ENCODE assay signal across 8 cellular contexts in genomic region chr5:154189256-154189818, GRCh38. TPM values are rescaled to one million over a fixed set of nuclear protein-coding genes. Genes with fewer than 3 reads are reported as not detected.
DNase-seq lines count a peak whose midpoint lies in the region; ATAC-seq and TF ChIP-seq lines count a peak whose summit lies in the region.

No MANE protein-coding gene starts in this region.

- peaks cover 7% of the 10 kb centered on the region for H3K36me3 Mint-ChIP-seq in MCF 10A (ENCODE audit: insufficient read depth, unreplicated experiment)

- ATAC-seq in Right ventricle myocardium superior (ENCODE audit: poor library complexity) (peak; percentile 40), Right ventricle myocardium inferior (no peak), HG03439 (IDR thresholded peaks at IDR 0.05; ENCODE audit: unreplicated experiment) (peak; percentile 14), lower lobe of right lung (peak; percentile 30 to 55)

- H3K9me3 ChIP-seq in lower lobe of right lung (no peaks in the 10 kb centered on the region), transverse colon (no peaks in the 10 kb centered on the region)

- peak overlapping the region; percentile 81 for H3K4me3 Mint-ChIP-seq in MCF 10A (ENCODE audit: unreplicated experiment)

- CTCF ChIA-PET in MCF 10A (lab: Yijun Ruan, JAX): interaction anchor here (0.6 to 14.2 kb wide), 29 partner anchors 9 to 421 kb away, joined by 3 to 355 read pairs (median 3); no protein-coding TSS in a partner anchor

- in situ Hi-C loops in transverse colon (cut with MboI; ENCODE audit: low pct_ligation_motif_present in 1 of 4, low pct_unique_long_range_greater_than_20kb in 1 of 4, low sequenced_read_pairs in 3 of 4): loop anchor here (5.0 to 25.0 kb wide), 5 partner anchors 105 to 223 kb away; no protein-coding TSS in a partner anchor

- H3K27me3 Mint-ChIP-seq in MCF 10A (ENCODE audit: insufficient read depth, unreplicated experiment): no peaks in the 10 kb centered on the region

- no peak for TF ChIP-seq CTCF in MCF 10A (IDR thresholded peaks at IDR 0.05; ENCODE audit: unreplicated experiment)
- TF ChIP-seq CTCF in lower lobe of right lung (IDR thresholded peaks at IDR 0.05): no peak
- TF ChIP-seq CTCF in transverse colon (IDR thresholded peaks at IDR 0.05): no peak

- no peak for TF ChIP-seq EP300 in transverse colon (IDR thresholded peaks at IDR 0.05; ENCODE audit: low read depth)

- H3K27me3 ChIP-seq in lower lobe of right lung (ENCODE audit: low read depth) (no peaks in the 10 kb centered on the region), transverse colon (no peaks in the 10 kb centered on the region)

- H3K27ac ChIP-seq in lower lobe of right lung (peak overlapping the region; percentile 83), transverse colon (peak overlapping the region; percentile 85 to 96 (median 90))

- DNase-seq in Right ventricle myocardium superior (peak; percentile 51), Right ventricle myocardium inferior (ENCODE audit: missing footprints) (no peak), MCF 10A (ENCODE audit: unreplicated experiment) (no peak), lower lobe of right lung (peak; percentile 59), transverse colon (peak; percentile 29), HUDEP-2 (lab: John Stamatoyannopoulos, UW; ENCODE audit: unreplicated experiment in 76 of 76) (no peak), 8988T (no peak)

- peak overlapping the region; percentile 100 for H3K4me3 ChIP-seq in lower lobe of right lung
- H3K4me3 ChIP-seq in transverse colon: peak overlapping the region; percentile 59 to 82 (median 72)

- no peaks in the 10 kb centered on the region for H3K9me3 Mint-ChIP-seq in MCF 10A (ENCODE audit: unreplicated experiment)

- POLR2A ChIA-PET in MCF 10A (lab: Yijun Ruan, JAX): interaction anchor here (0.7 to 4.5 kb wide), 17 partner anchors 9 to 274 kb away, joined by 3 to 31 read pairs (median 8); partner anchors contain the start of genes FAM114A2 and MFAP3

- no TSS peak for BruUV-seq in MCF 10A (replicated peaks; lab: Mats Ljungman, UMichigan)

- 5 to 10% methylated on average over 16 to 24 of the region's 25 CpGs for WGBS in transverse colon (ENCODE audit: low coverage in 1 of 2), 2 donors

- H3K36me3 ChIP-seq in lower lobe of right lung (no peaks in the 10 kb centered on the region), transverse colon (no peaks in the 10 kb centered on the region)

- no peak for TF ChIP-seq POLR2A in transverse colon (IDR thresholded peaks at IDR 0.05)

- peak overlapping the region; percentile 15 for H3K27ac Mint-ChIP-seq in MCF 10A (ENCODE audit: low read depth, unreplicated experiment)

- intact Hi-C loops in Right ventricle myocardium superior (cut with DNase I) (loop anchor here (10.0 kb wide), 1 partner anchor 215 kb away; no protein-coding TSS in a partner anchor), Right ventricle myocardium inferior (cut with DNase I) (no loop called here), MCF 10A (cut with micrococcal nuclease) (no loop called here), lower lobe of right lung (cut with DNase I) (no loop called here), transverse colon (cut with DNase I; ENCODE audit: low total_unique reads) (no loop called here)

- peaks cover 38% of the 10 kb centered on the region for H3K4me1 Mint-ChIP-seq in MCF 10A (ENCODE audit: insufficient read depth, unreplicated experiment)

- H3K4me1 ChIP-seq in lower lobe of right lung (peaks cover 43% of the 10 kb centered on the region), transverse colon (peaks cover 6 to 39% (median 22%) of the 10 kb centered on the region in 4 donors)

RNA-seq across cellular contexts. Expression of gene GALNT10, which starts 1.2 kb away (rescaled TPM):
- total RNA-seq in Right ventricle myocardium superior: 12.3 TPM
- 15.5 TPM for total RNA-seq in Right ventricle myocardium inferior
- total RNA-seq in MCF 10A (2022): 46.8 and 57.4 TPM in 2 replicates
- total RNA-seq in lower lobe of right lung: 57.6 TPM
- 100 to 1,000 TPM in 1 of 4 donors, 10 to 100 TPM in 3; 18.7 to 142 (median 39.3) TPM for total RNA-seq in transverse colon

Comparison
In these comparisons a context has a peak if more than half of its experiments do, and no peak if none do; other contexts are left out.
1. DNase-seq: peak in Right ventricle myocardium superior (single experiment), lower lobe of right lung (single experiment) and transverse colon (single experiment); none in Right ventricle myocardium inferior (single experiment), MCF 10A (single experiment), HUDEP-2 (0 of 76) and 8988T (single experiment).